Comparison of ENCODE assay signal across 20 cellular contexts in the genomic region with DNA sequence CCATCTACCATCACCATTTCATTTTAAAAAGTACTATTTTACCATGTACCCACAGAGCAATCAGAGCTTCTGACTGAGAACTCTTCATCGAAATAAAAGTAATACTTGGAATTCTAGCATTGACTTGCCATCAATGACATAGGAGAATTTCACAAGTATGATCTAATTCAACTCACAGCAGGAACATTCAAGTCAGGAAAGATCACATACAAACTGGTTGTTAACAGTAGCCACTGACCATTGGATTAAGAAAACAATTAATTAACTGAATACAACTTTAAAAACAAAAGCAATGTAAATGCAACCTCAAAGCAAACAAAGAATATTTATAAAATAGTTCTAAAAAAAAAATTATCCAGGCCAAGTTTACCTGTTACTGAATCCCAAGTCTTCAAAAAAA. TPM values are rescaled to one million over a fixed set of nuclear protein-coding genes. Genes with fewer than 3 reads are reported as not detected.
A peak's percentile ranks its signal among the peaks of the same experiment; 100 is the strongest.
DNase-seq lines count a peak whose midpoint lies in the region; FAIRE-seq and TF ChIP-seq lines count a peak whose summit lies in the region.
"Had no signal": no experiment of that assay in that cellular context is flagged by ENCODE, and none has a peak within 500 bp of the region (broad histone marks: within the 10 kb centered on the region; RNA-seq: fewer than 3 reads in every experiment).

No MANE protein-coding gene starts in this region.

- H3K4me3 ChIP-seq in astrocyte of the cerebellum (ENCODE audit: low read depth, low read length), result no peak overlapping the region
- H3K4me3 ChIP-seq in fibroblast of mammary gland (ENCODE audit: control insufficient read depth, low read depth, low read length), result no peak overlapping the region
- no peak overlapping the region for H3K4me3 ChIP-seq in dorsolateral prefrontal cortex
- H3K4me3 ChIP-seq: A549, GM23338, PC-9 had no signal

- TF ChIP-seq CTCF in astrocyte of the cerebellum (IDR thresholded peaks at IDR 0.05; ENCODE audit: low read depth, low read length, missing control alignments), result no peak
- no peak for TF ChIP-seq CTCF in fibroblast of mammary gland (conservative IDR thresholded peaks at IDR 0.05; ENCODE audit: control insufficient read depth, insufficient read depth, low read depth, low read length)
- no peak for TF ChIP-seq CTCF in dorsolateral prefrontal cortex (IDR thresholded peaks at IDR 0.05 in 54 of 56, conservative IDR thresholded peaks at IDR 0.05 in 2 of 56; ENCODE audit: low read depth in 1 of 56, partially characterized antibody in 56 of 56)

- no peak overlapping the region for H3K27ac ChIP-seq in dorsolateral prefrontal cortex
- H3K27ac ChIP-seq: A549, KMS-11, PC-9 had no signal

- FAIRE-seq in H54 (lab: Jason Lieb, UNC) (peak; percentile 85), frontal cortex (lab: Jason Lieb, UNC) (no peak)
- FAIRE-seq: A549, GM12892 had no signal

- DNase-seq in H54 (ENCODE audit: insufficient read length, low spot score) (no peak), astrocyte of the cerebellum (ENCODE audit: low read depth) (peak; percentile 23), fibroblast of mammary gland (ENCODE audit: low read depth) (peak; percentile 59), renal cortical epithelial cell (ENCODE audit: low read depth) (peak; percentile 49), frontal cortex (ENCODE audit: low spot score in 2 of 2) (no peak), T1000 (lab: John Stamatoyannopoulos, UW) (no peak), dorsolateral prefrontal cortex (no peak), cerebellar nuclear complex (lab: John Stamatoyannopoulos, UW) (no peak)
- DNase-seq: AML-193, DMS79 treated with DMSO at 0.1 percent for 48 hours, GDM1, NCI-H1105 treated with DMSO at 0.1 percent for 48 hours, NCI-H187, NCI-H446, NCI-H774, PC-9 had no signal

- TF ChIP-seq POLR2A in H54 (IDR thresholded peaks at IDR 0.05; ENCODE audit: low read depth, low read length), result no peak

- in situ Hi-C loops in astrocyte of the cerebellum (cut with HindIII; ENCODE audit: low sequenced_read_pairs), result no loop called here

- H3K27me3 ChIP-seq in dorsolateral prefrontal cortex, result no peaks in the 10 kb centered on the region

- intact Hi-C loops in dorsolateral prefrontal cortex (cut with DNase I), result no loop called here

RNA-seq across cellular contexts. Expression of a gene that starts 18.8 kb away (rescaled TPM):
- total RNA-seq in renal cortical epithelial cell (17.7 and 28.7 TPM in 2 replicates), frontal cortex (26.5 TPM), dorsolateral prefrontal cortex (10 to 100 TPM; 20.5 to 38.6 (median 29.2) TPM)

RNA-seq across cellular contexts. Expression of a gene that starts 18.9 kb away (rescaled TPM):
- total RNA-seq in renal cortical epithelial cell (43.1 and 48.8 TPM in 2 replicates), frontal cortex (30.6 TPM), dorsolateral prefrontal cortex (10 to 100 TPM; 17.3 to 35.6 (median 26.6) TPM)

RNA-seq across cellular contexts. Expression of a gene that starts 40.4 kb away (rescaled TPM):
- total RNA-seq in renal cortical epithelial cell (5.6 and 9.2 TPM in 2 replicates), frontal cortex (2.4 TPM), dorsolateral prefrontal cortex (10 to 100 TPM in 1 of 120 experiments, 1 to 10 TPM in 119; 2.6 to 10.1 (median 5.5) TPM)

RNA-seq across cellular contexts. Expression of a gene that starts 53.8 kb away (rescaled TPM):
- total RNA-seq in renal cortical epithelial cell (5.9 and 17.0 TPM in 2 replicates), frontal cortex (6.1 TPM), dorsolateral prefrontal cortex (10 to 100 TPM; 21.8 to 43.6 (median 31.9) TPM)

Comparison
In these comparisons a context has a peak if more than half of its experiments do, and no peak if none do; other contexts are left out.
1. DNase-seq: peak in astrocyte of the cerebellum (single experiment), fibroblast of mammary gland (single experiment) and renal cortical epithelial cell (single experiment); none in H54 (single experiment), frontal cortex (0 of 2), T1000 (single experiment), dorsolateral prefrontal cortex (0 of 10) and cerebellar nuclear complex (0 of 2).